25 cellular contexts compared by ENCODE assay signal in the genomic region with DNA sequence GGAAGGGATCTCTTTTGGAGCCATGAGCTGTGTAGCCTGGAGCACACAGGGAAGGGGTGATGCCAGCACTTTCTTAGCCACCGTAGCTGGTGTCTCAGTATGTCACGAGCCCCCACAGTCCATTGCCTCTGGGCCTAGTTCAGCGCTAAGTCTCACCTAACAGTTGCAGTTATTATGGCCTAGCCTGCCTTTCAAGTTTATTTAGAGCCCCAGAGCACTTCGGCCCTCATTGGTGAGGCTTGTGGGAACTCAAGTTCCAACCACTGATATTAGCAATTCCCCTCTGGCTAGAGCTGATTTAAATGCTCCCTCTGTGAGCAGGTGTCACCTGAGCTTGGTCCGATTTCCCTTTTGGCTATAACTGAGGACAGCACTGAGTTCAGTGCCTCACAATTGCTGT.
DNase-seq lines count a peak whose midpoint lies in the region; ATAC-seq lines count a peak whose summit lies in the region.
"Had no signal": no experiment of that assay in that cellular context is flagged by ENCODE, and none has a peak within 500 bp of the region (broad histone marks: within the 10 kb centered on the region; RNA-seq: fewer than 3 reads in every experiment).

No MANE protein-coding gene starts in this region.

- DNase-seq in ELF-1 (ENCODE audit: low read depth, low spot score) (peak; percentile 84), islet precursor cell (peak; percentile 57), SHP77 (lab: John Stamatoyannopoulos, UW) (no peak), sciatic nerve (ENCODE audit: low spot score) (no peak)
- DNase-seq: 8988T; ACHN; AML-193; BE2C; C1 segment of cervical spinal cord; Caco-2; Calu3; CD4-positive, alpha-beta memory T cell; CD4-positive, alpha-beta T cell; CD4-positive, CD25-positive, alpha-beta regulatory T cell; CD8-positive, alpha-beta memory T cell; CD8-positive, alpha-beta T cell; COR-L47; DMS 273 treated with DMSO at 0.1 percent for 48 hours; DMS153; DMS53; DMS79; DMS79 treated with DMSO at 0.1 percent for 48 hours; DND-41; EL had no signal

- no peak for ATAC-seq in sciatic nerve
- ATAC-seq: A549; CD8-positive, alpha-beta T cell had no signal

- intact Hi-C loops in sciatic nerve (cut with DNase I) = no loop called here

Comparison
In these comparisons a context has a peak if more than half of its experiments do, and no peak if none do; other contexts are left out.
1. DNase-seq: peak in ELF-1 (single experiment) and islet precursor cell (single experiment); none in SHP77 (0 of 2) and sciatic nerve (single experiment).